19 cellular contexts compared by ENCODE assay signal in genomic region chr22:27199354-27199753, GRCh38.
"Had no signal": no experiment of that assay in that cellular context is flagged by ENCODE, and none has a peak within 500 bp of the region (broad histone marks: within the 10 kb centered on the region; RNA-seq: fewer than 3 reads in every experiment).

No MANE protein-coding gene starts in this region.

- H3K27me3 ChIP-seq: MG63 had no signal

- H3K9ac ChIP-seq: SK-N-SH had no signal

- H3K9me3 ChIP-seq: SK-N-SH had no signal

- H3K36me3 ChIP-seq: MG63 had no signal

- H3K4me2 ChIP-seq: SK-N-SH had no signal

- DNase-seq: IMR-90, Karpas-422, KG1, NCI-H1092, NCI-H1105 treated with DMSO at 0.1 percent for 48 hours, NCI-H1417 treated with DMSO at 0.1 percent for 48 hours, NCI-H146, NCI-H1694 treated with DMSO at 0.1 percent for 48 hours, NCI-H1930, NCI-H2081, NCI-H2107, NCI-H2171, NCI-H510A, NCI-H524 treated with DMSO at 0.1 percent for 48 hours, NCI-H748 treated with DMSO at 0.1 percent for 48 hours, RPMI8226, SHP77, SK-N-SH had no signal

- H3K4me3 ChIP-seq: MG63 had no signal
